Comparison of ENCODE assay signal across 20 cellular contexts in the genomic region with DNA sequence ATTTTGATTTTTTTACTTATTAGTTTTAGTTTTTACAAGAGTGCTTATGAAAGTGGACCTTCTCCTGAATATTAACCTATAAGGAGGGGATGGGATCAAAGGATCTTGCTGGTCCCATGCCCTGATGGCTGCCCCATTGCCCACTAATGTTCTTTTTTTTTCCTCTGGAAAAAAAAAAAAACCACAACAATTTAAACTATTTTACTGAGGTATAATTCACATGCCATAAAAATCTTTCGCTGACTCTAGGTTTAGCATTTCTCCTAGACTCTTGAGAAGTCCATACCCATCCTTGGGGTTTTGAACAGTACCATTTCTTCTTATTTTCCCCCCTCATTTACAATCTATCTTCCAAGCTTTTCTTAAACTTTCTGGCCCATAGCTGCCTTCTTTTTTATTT.
"Had no signal": no experiment of that assay in that cellular context is flagged by ENCODE, and none has a peak within 500 bp of the region (broad histone marks: within the 10 kb centered on the region; RNA-seq: fewer than 3 reads in every experiment).

No MANE protein-coding gene starts in this region.

- H3K27me3 Mint-ChIP-seq: activated CD4-positive, alpha-beta T cell treated with anti-CD3 and anti-CD28 coated beads, Interleukin-2, amount 10 ng/mL, durations not matched to agents 24 days and 14 days had no signal

- H3K4me3 Mint-ChIP-seq: activated CD4-positive, alpha-beta T cell treated with anti-CD3 and anti-CD28 coated beads, Interleukin-2, amount 10 ng/mL, durations not matched to agents 24 days and 14 days; activated CD8-positive, alpha-beta T cell treated with anti-CD3 and anti-CD28 coated beads, Interleukin-2, amount 10 ng/mL, durations not matched to agents 7 days and 5 days; activated T-helper 1 cell treated with anti-CD3 and anti-CD28 coated beads, Interleukin-12 subunit alpha, Interleukin-12 subunit beta, Interleukin-2, Interleukin-4 antibody, amounts not matched to agents 30 ng/mL and 10 ng/mL and 1 ng/mL, durations not matched to agents 14 hours and 24 hours and 36 hours; central memory CD8-positive, alpha-beta T cell; immature natural killer cell; mesothelial cell of epicardium; natural killer cell had no signal

- H3K4me1 Mint-ChIP-seq: activated CD4-positive, alpha-beta T cell treated with anti-CD3 and anti-CD28 coated beads, Interleukin-2, amount 10 ng/mL, durations not matched to agents 24 days and 14 days; central memory CD8-positive, alpha-beta T cell; immature natural killer cell; natural killer cell had no signal

- H3K9me3 Mint-ChIP-seq: activated CD4-positive, alpha-beta T cell treated with anti-CD3 and anti-CD28 coated beads, Interleukin-2, amount 10 ng/mL, durations not matched to agents 24 days and 14 days; activated T-helper 1 cell treated with anti-CD3 and anti-CD28 coated beads, Interleukin-12 subunit alpha, Interleukin-12 subunit beta, Interleukin-2, Interleukin-4 antibody, amounts not matched to agents 30 ng/mL and 10 ng/mL and 1 ng/mL, durations not matched to agents 14 hours and 24 hours and 36 hours; central memory CD8-positive, alpha-beta T cell; immature natural killer cell; mesothelial cell of epicardium; natural killer cell had no signal

- ATAC-seq: activated CD4-positive, CD25-positive, alpha-beta regulatory T cell treated with anti-CD3 and anti-CD28 coated beads, Interleukin-2, amount 50 U/mL, for 24 hours; activated CD8-positive, alpha-beta T cell treated with anti-CD3 and anti-CD28 coated beads, Interleukin-2, amount 10 ng/mL, durations not matched to agents 7 days and 5 days; left ventricle myocardium superior; natural killer cell; stimulated activated naive CD8-positive, alpha-beta T cell treated with anti-CD3 and anti-CD28 coated beads, Interleukin-15, Interleukin-2, amounts not matched to agents 100 U/mL and 50 U/mL, for 24 hours; upper lobe of right lung had no signal

- H3K4me3 ChIP-seq: breast epithelium, colonic mucosa, upper lobe of right lung had no signal

- DNase-seq: activated CD4-positive, alpha-beta T cell treated with anti-CD3 and anti-CD28 coated beads, Interleukin-2, amount 10 ng/mL, durations not matched to agents 24 days and 14 days; activated CD8-positive, alpha-beta T cell treated with anti-CD3 and anti-CD28 coated beads, Interleukin-2, amount 10 ng/mL, durations not matched to agents 7 days and 5 days; activated gamma-delta T cell; activated naive CD4-positive, alpha-beta T cell treated with anti-CD3 and anti-CD28 coated beads, Interleukin-2, amount 50 U/mL, for 16 hours; aorta; colonic mucosa; foreskin fibroblast; immature natural killer cell; left ventricle myocardium superior; mammary epithelial cell; natural killer cell; stimulated activated CD4-positive, alpha-beta T cell treated with anti-CD3 and anti-CD28 coated beads, Interleukin-4, amount 100 ng/mL, for 24 hours; stimulated activated naive CD8-positive, alpha-beta T cell treated with anti-CD3 and anti-CD28 coated beads, Interleukin-15, Interleukin-2, amounts not matched to agents 100 U/mL and 50 U/mL, for 24 hours; upper lobe of right lung had no signal

- H3K27ac Mint-ChIP-seq: activated CD4-positive, alpha-beta T cell treated with anti-CD3 and anti-CD28 coated beads, Interleukin-2, amount 10 ng/mL, durations not matched to agents 24 days and 14 days; activated CD8-positive, alpha-beta T cell treated with anti-CD3 and anti-CD28 coated beads, Interleukin-2, amount 10 ng/mL, durations not matched to agents 7 days and 5 days; activated T-helper 1 cell treated with anti-CD3 and anti-CD28 coated beads, Interleukin-12 subunit alpha, Interleukin-12 subunit beta, Interleukin-2, Interleukin-4 antibody, amounts not matched to agents 30 ng/mL and 10 ng/mL and 1 ng/mL, durations not matched to agents 14 hours and 24 hours and 36 hours; immature natural killer cell; mesothelial cell of epicardium; natural killer cell; progenitor cell of endocrine pancreas had no signal

- H3K36me3 Mint-ChIP-seq: immature natural killer cell, mesothelial cell of epicardium, natural killer cell had no signal
